8 cellular contexts compared by ENCODE assay signal in genomic region chr6:43771210-43771857, GRCh38. TPM values are rescaled to one million over a fixed set of nuclear protein-coding genes. Genes with fewer than 3 reads are reported as not detected.
DNase-seq lines count a peak whose midpoint lies in the region; ATAC-seq and TF ChIP-seq lines count a peak whose summit lies in the region.

No MANE protein-coding gene starts in this region.

- H3K4me3 ChIP-seq in HL-60 (replicated peaks; ENCODE audit: insufficient read depth, low read length), result peak overlapping the region; percentile 77
- H3K4me3 ChIP-seq in ascending aorta, result peak overlapping the region; percentile 86 to 97

- H3K36me3 ChIP-seq in ascending aorta, result no peaks in the 10 kb centered on the region

- peak overlapping the region; percentile 93 for H3K4me3 Mint-ChIP-seq in T-helper 17 cell

- no peak overlapping the region for H3K27ac Mint-ChIP-seq in T-helper 17 cell

- H3K27ac ChIP-seq in HL-60 (replicated peaks), result peak overlapping the region; percentile 98
- H3K27ac ChIP-seq in ascending aorta, result peak overlapping the region; percentile 86 to 98

- H3K9me3 ChIP-seq in T-helper 17 cell (ENCODE audit: control insufficient read depth, low read length, poor library complexity, severe bottlenecking) (no peaks in the 10 kb centered on the region), ascending aorta (no peaks in the 10 kb centered on the region)

- peak; percentile 37 for ATAC-seq in T-helper 17 cell
- ATAC-seq in sciatic nerve, result peak; percentile 19
- no peak for ATAC-seq in HG03520 (IDR thresholded peaks at IDR 0.05; ENCODE audit: unreplicated experiment)

- peaks cover 19% of the 10 kb centered on the region for H3K27me3 Mint-ChIP-seq in T-helper 17 cell

- DNase-seq in EL, result peak; percentile 69
- DNase-seq in HL-60 (ENCODE audit: low read depth in 1 of 2, low spot score in 1 of 2), result peak; percentile 59 to 70
- peak; percentile 29 to 40 (median 30) for DNase-seq in T-helper 17 cell
- peak in 1 of 2 donors; percentile 78 for DNase-seq in ascending aorta (ENCODE audit: low spot score in 2 of 2)
- DNase-seq in hypothalamus (lab: John Stamatoyannopoulos, UW), result peak in 31 of 51 donors; percentile 26 to 83 (median 47)
- DNase-seq in sciatic nerve (ENCODE audit: low spot score), result peak; percentile 87
- DNase-seq in epidermal melanocyte (ENCODE audit: insufficient read length, low spot score), result no peak

- intact Hi-C loops in ascending aorta (cut with DNase I), result loop anchor here (2.0 to 5.0 kb wide), 5 partner anchors 69 to 615 kb away; partner anchors contain the start of genes CDC5L and HSP90AB1
- intact Hi-C loops in sciatic nerve (cut with DNase I), result loop anchor here (5.0 kb wide), 2 partner anchors 104 to 1771 kb away; no protein-coding TSS in a partner anchor

- no peaks in the 10 kb centered on the region for H3K36me3 Mint-ChIP-seq in T-helper 17 cell (ENCODE audit: low read depth)

- peaks cover 10 to 28% of the 10 kb centered on the region in 2 donors for H3K4me1 ChIP-seq in ascending aorta

- TF ChIP-seq CTCF in HL-60 (IDR thresholded peaks at IDR 0.05; ENCODE audit: insufficient read depth, low read length), result no peak
- TF ChIP-seq CTCF in ascending aorta (IDR thresholded peaks at IDR 0.05), result no peak

- peaks cover 22% of the 10 kb centered on the region for H3K4me1 Mint-ChIP-seq in T-helper 17 cell

- H3K27me3 ChIP-seq in HL-60 (ENCODE audit: insufficient read depth, poor library complexity, severe bottlenecking) (no peaks in the 10 kb centered on the region), ascending aorta (no peaks in the 10 kb centered on the region)

RNA-seq across cellular contexts. Expression of gene VEGFA, which starts 1.3 kb away (rescaled TPM):
- total RNA-seq in T-helper 17 cell, result 1 to 10 TPM; 5.6 to 6.3 TPM
- total RNA-seq in ascending aorta, result 110 TPM
- total RNA-seq in sciatic nerve, result 155 TPM

Comparison
In these comparisons a context has a peak if more than half of its experiments do, and no peak if none do; other contexts are left out.
1. RNA of gene VEGFA, which starts 1.3 kb away (total RNA-seq): 155 TPM in sciatic nerve (single experiment) and 110 TPM in ascending aorta (single experiment); 5.6 to 6.3 TPM in T-helper 17 cell; every median in the first group is over 10 times any median in the second.